ENCODE assay signal across 15 cellular contexts in genomic region chr17:27525836-27526235, GRCh38.
DNase-seq lines count a peak whose midpoint lies in the region; ATAC-seq, FAIRE-seq and TF ChIP-seq lines count a peak whose summit lies in the region.
"Had no signal": no experiment of that assay in that cellular context is flagged by ENCODE, and none has a peak within 500 bp of the region (broad histone marks: within the 10 kb centered on the region; RNA-seq: fewer than 3 reads in every experiment).

No MANE protein-coding gene starts in this region.

- no peak for FAIRE-seq in K562 (lab: Jason Lieb, UNC)

- no peak overlapping the region for H2BK12ac ChIP-seq in H9 (ENCODE audit: insufficient read length, low read depth, low read length)

- no peaks in the 10 kb centered on the region for H3K9me1 ChIP-seq in K562 (ENCODE audit: control insufficient read depth, insufficient read depth, low read length)

- H3K36me3 ChIP-seq in K562 (ENCODE audit: control insufficient read depth, insufficient read depth, low read length) (no peaks in the 10 kb centered on the region), smooth muscle cell (ENCODE audit: low read depth) (no peaks in the 10 kb centered on the region)
- H3K36me3 ChIP-seq: BE2C had no signal

- H3K4me2 ChIP-seq in H9 (ENCODE audit: insufficient read depth, insufficient read length, low read length) (no peak overlapping the region), K562 (ENCODE audit: insufficient read depth, low read length) (no peak overlapping the region), smooth muscle cell (peak overlapping the region; percentile 66)

- H2AK5ac ChIP-seq in H9 (ENCODE audit: insufficient read length, low read length) = no peak overlapping the region

- no peak overlapping the region for H2BK15ac ChIP-seq in H9 (ENCODE audit: low read depth, low read length)

- no peak overlapping the region for H2AFZ ChIP-seq in H9 (ENCODE audit: low read length)
- no peak overlapping the region for H2AFZ ChIP-seq in K562 (ENCODE audit: low read depth, low read length)
- H2AFZ ChIP-seq in smooth muscle cell (ENCODE audit: low read depth) = no peak overlapping the region

- H3K27me3 ChIP-seq in H9 (ENCODE audit: insufficient read depth, low read length) = no peaks in the 10 kb centered on the region
- H3K27me3 ChIP-seq in K562 (ENCODE audit: control insufficient read depth in 2 of 2, insufficient read depth in 2 of 2, low read length in 2 of 2) = no peaks in the 10 kb centered on the region
- H3K27me3 ChIP-seq in smooth muscle cell (ENCODE audit: low read depth) = no peaks in the 10 kb centered on the region
- H3K27me3 ChIP-seq: BE2C had no signal

- H4K5ac ChIP-seq in H9 (ENCODE audit: insufficient read length, low read depth, low read length) = no peak overlapping the region

- no peak overlapping the region for H3K14ac ChIP-seq in H9 (ENCODE audit: insufficient read depth, low read length)

- peaks cover 20% of the 10 kb centered on the region for H3F3A ChIP-seq in smooth muscle cell (ENCODE audit: low read depth)

- H3K9ac ChIP-seq in H9 (ENCODE audit: extremely low read depth, insufficient read length, low read length) (no peak overlapping the region), K562 (ENCODE audit: insufficient read depth in 1 of 2, low read depth in 2 of 2, low read length in 2 of 2) (peak overlapping the region in 1 of 2 experiments; percentile 39; a peak in 1 of 4 replicates), smooth muscle cell (ENCODE audit: low read depth) (no peak overlapping the region)

- in situ Hi-C loops in K562 (cut with MboI) = no loop called here

- H3K4me3 ChIP-seq in K562 = no peak overlapping the region
- no peak overlapping the region for H3K4me3 ChIP-seq in smooth muscle cell

- H3T11ph ChIP-seq in H9 (ENCODE audit: low read length) = no peak overlapping the region

- H4K8ac ChIP-seq in H9 (replicated peaks; ENCODE audit: insufficient read length, low read depth, low read length) = no peak overlapping the region

- intact Hi-C loops in K562 (cut with micrococcal nuclease) = no loop called here

- no peak overlapping the region for H4K91ac ChIP-seq in H9 (ENCODE audit: insufficient read length, low read depth, low read length)

- H3K27ac Mint-ChIP-seq in T-helper 1 cell treated with Interleukin-12 subunit alpha and Interleukin-12 subunit beta and Interleukin-4 antibody, amounts not matched to agents 30 μg/mL and 1 μg/mL, for 36 hours = peak overlapping the region; percentile 49
- H3K27ac Mint-ChIP-seq in H9 (peak overlapping the region; percentile 25 to 58 (median 53); a peak in 1 of 7 replicates), glutamatergic neuron (ENCODE audit: unreplicated experiment) (no peak overlapping the region)
- H3K27ac Mint-ChIP-seq: CD8-positive, alpha-beta T cell had no signal

- H3K79me1 ChIP-seq in H9 (ENCODE audit: insufficient read depth, low read depth, low read length, poor library complexity, severe bottlenecking) = no peaks in the 10 kb centered on the region

- H3K56ac ChIP-seq in H9 (ENCODE audit: insufficient read length, low read depth, low read length) = no peak overlapping the region

- H4K20me1 ChIP-seq in H9 (ENCODE audit: control insufficient read depth, insufficient read depth, insufficient read length) (no peaks in the 10 kb centered on the region), K562 (replicated peaks; ENCODE audit: control insufficient read depth, insufficient read depth, low read length) (no peaks in the 10 kb centered on the region), smooth muscle cell (ENCODE audit: low read depth) (peaks cover 85% of the 10 kb centered on the region)

- no peak for TF ChIP-seq EP300 in K562 (IDR thresholded peaks at IDR 0.05; ENCODE audit: low read length)

- H2BK5ac ChIP-seq in H9 (ENCODE audit: insufficient read length, low read length) = no peak overlapping the region

- peaks cover 21% of the 10 kb centered on the region; the same call in 1 of the 2 replicates for H3K4me1 ChIP-seq in H9 (ENCODE audit: insufficient read depth, low read length)
- H3K4me1 ChIP-seq in K562 (replicated peaks in 1 of 2; ENCODE audit: control insufficient read depth in 2 of 2, insufficient read depth in 2 of 2, low read length in 2 of 2) = peaks cover 24 to 76% of the 10 kb centered on the region in 2 experiments
- peaks cover 54% of the 10 kb centered on the region for H3K4me1 ChIP-seq in smooth muscle cell (ENCODE audit: low read depth)
- H3K4me1 ChIP-seq: BE2C had no signal

- TF ChIP-seq CTCF in H9 (conservative IDR thresholded peaks at IDR 0.05) (no peak), K562 (IDR thresholded peaks at IDR 0.05 in 2 of 3, conservative IDR thresholded peaks at IDR 0.05 in 1 of 3; ENCODE audit: insufficient read depth in 2 of 3, low read depth in 1 of 3, low read length in 3 of 3) (no peak), smooth muscle cell (IDR thresholded peaks at IDR 0.05; ENCODE audit: borderline replicate concordance, insufficient read depth, poor library complexity, severe bottlenecking) (no peak), glutamatergic neuron (IDR thresholded peaks at IDR 0.05; ENCODE audit: partially characterized antibody, unreplicated experiment) (no peak)

- H3K9me3 ChIP-seq in H9 (ENCODE audit: control insufficient read depth, low read depth, low read length) (no peaks in the 10 kb centered on the region), K562 (replicated peaks; ENCODE audit: control insufficient read depth, insufficient read depth, low read depth, low read length) (no peaks in the 10 kb centered on the region), smooth muscle cell (replicated peaks; ENCODE audit: low read depth) (no peaks in the 10 kb centered on the region)
- H3K9me3 ChIP-seq: BE2C had no signal

- H3K79me2 ChIP-seq in H9 (ENCODE audit: insufficient read depth, low read length) (peaks cover 9% of the 10 kb centered on the region; the same call in 1 of the 2 replicates), K562 (ENCODE audit: control insufficient read depth, insufficient read depth, low read length) (peaks cover 81% of the 10 kb centered on the region), smooth muscle cell (ENCODE audit: low read depth) (peaks cover 99% of the 10 kb centered on the region)

- no peaks in the 10 kb centered on the region for H3K27me3 Mint-ChIP-seq in T-helper 1 cell treated with Interleukin-12 subunit alpha and Interleukin-12 subunit beta and Interleukin-4 antibody, amounts not matched to agents 30 μg/mL and 1 μg/mL, for 36 hours (ENCODE audit: low read depth)
- H3K27me3 Mint-ChIP-seq in H9 (ENCODE audit: low read depth) = no peaks in the 10 kb centered on the region
- H3K27me3 Mint-ChIP-seq in glutamatergic neuron (ENCODE audit: unreplicated experiment) = peaks cover 4% of the 10 kb centered on the region

- no peak overlapping the region for H3K23ac ChIP-seq in H9 (ENCODE audit: insufficient read length, low read depth, low read length)

- H3K9me3 Mint-ChIP-seq in T-helper 1 cell treated with Interleukin-12 subunit alpha and Interleukin-12 subunit beta and Interleukin-4 antibody, amounts not matched to agents 30 μg/mL and 1 μg/mL, for 36 hours = no peaks in the 10 kb centered on the region
- H3K9me3 Mint-ChIP-seq in H9 (no peaks in the 10 kb centered on the region), glutamatergic neuron (ENCODE audit: unreplicated experiment) (peaks cover 3% of the 10 kb centered on the region)
- H3K9me3 Mint-ChIP-seq: CD8-positive, alpha-beta T cell had no signal

- no peak overlapping the region for H2BK120ac ChIP-seq in H9 (ENCODE audit: low read depth, low read length, poor library complexity, severe bottlenecking)

- H3K23me2 ChIP-seq in H9 (ENCODE audit: insufficient read length, low read depth, low read length, poor library complexity, severe bottlenecking) = no peaks in the 10 kb centered on the region

- no peak overlapping the region for H3K18ac ChIP-seq in H9 (ENCODE audit: insufficient read length, low read depth, low read length)

- H3K4me3 Mint-ChIP-seq in T-helper 1 cell treated with Interleukin-12 subunit alpha and Interleukin-12 subunit beta and Interleukin-4 antibody, amounts not matched to agents 30 μg/mL and 1 μg/mL, for 36 hours = no peak overlapping the region
- H3K4me3 Mint-ChIP-seq in H9 (no peak overlapping the region), glutamatergic neuron (ENCODE audit: unreplicated experiment) (no peak overlapping the region)
- H3K4me3 Mint-ChIP-seq: CD8-positive, alpha-beta T cell had no signal

- CTCF ChIA-PET in K562 (lab: Yijun Ruan, JAX; ENCODE audit: low intra/inter-chr PET ratio) = no interaction called here

- peaks cover 74% of the 10 kb centered on the region for H3K4me1 Mint-ChIP-seq in T-helper 1 cell treated with Interleukin-12 subunit alpha and Interleukin-12 subunit beta and Interleukin-4 antibody, amounts not matched to agents 30 μg/mL and 1 μg/mL, for 36 hours (ENCODE audit: low read depth)
- peaks cover 65 to 73% of the 10 kb centered on the region in 2 experiments for H3K4me1 Mint-ChIP-seq in H9
- peaks cover 43% of the 10 kb centered on the region for H3K4me1 Mint-ChIP-seq in glutamatergic neuron (ENCODE audit: low read depth, unreplicated experiment)

- POLR2A ChIA-PET in K562 (lab: Yijun Ruan, JAX) = interaction anchor here (0.7 to 1.2 kb wide), 3 partner anchors 9 to 67 kb away, joined by 3 to 5 read pairs (median 4); no protein-coding TSS in a partner anchor

- no TSS peak for BruUV-seq in K562 (replicated peaks; lab: Mats Ljungman, UMichigan)

- no peak overlapping the region for H3K27ac ChIP-seq in H9 (ENCODE audit: insufficient read length, low read depth, low read length)
- H3K27ac ChIP-seq in K562 (ENCODE audit: extremely low read depth, low read depth, low read length) = peak overlapping the region; percentile 58; the same call in 1 of the 3 replicates
- peak overlapping the region; percentile 5 for H3K27ac ChIP-seq in smooth muscle cell (ENCODE audit: low read depth)
- H3K27ac ChIP-seq: 22Rv1 had no signal

- H2BK20ac ChIP-seq in H9 (ENCODE audit: low read depth, low read length, poor library complexity, severe bottlenecking) = no peak overlapping the region

- no CpG with 5 or more reads among the region's 2 CpGs for WGBS in H9 (ENCODE audit: extremely low coverage, insufficient read length, low lambda C conversion rate)
- WGBS in K562 (ENCODE audit: insufficient coverage, low coverage, missing lambda C conversion rate) = 69% methylated on average over 2 of the region's 2 CpGs
- WGBS in smooth muscle cell (ENCODE audit: low lambda C conversion rate) = 93% methylated on average over 2 of the region's 2 CpGs

- no peak for DNase-seq in T-helper 1 cell
- no peak for DNase-seq in H9
- DNase-seq in K562 (ENCODE audit: extremely low read depth in 1 of 4, low spot score in 3 of 4) = no peak
- DNase-seq in smooth muscle cell (lab: John Stamatoyannopoulos, UW; ENCODE audit: unreplicated experiment) = no peak
- DNase-seq in glutamatergic neuron = no peak
- DNase-seq in ureter (ENCODE audit: low spot score) = no peak
- DNase-seq: BE2C; CD8-positive, alpha-beta T cell; NCI-H187 treated with DMSO at 0.1 percent for 48 hours; NCI-H2171 treated with DMSO at 0.1 percent for 48 hours; NCI-H446 treated with DMSO at 0.1 percent for 48 hours had no signal

- ATAC-seq in K562 (no peak), GM18505 (IDR thresholded peaks at IDR 0.05; ENCODE audit: unreplicated experiment) (no peak)
- ATAC-seq: HCT116 had no signal

- TF ChIP-seq POLR2A in K562 (conservative IDR thresholded peaks at IDR 0.05) (no peak), GM18505 (IDR thresholded peaks at IDR 0.05; ENCODE audit: borderline replicate concordance, extremely low read depth, insufficient read depth, insufficient read length) (no peak)

- TF ChIP-seq RAD21 in K562 (CRISPR knock-in tag; conservative IDR thresholded peaks at IDR 0.05 in 1 of 2, IDR thresholded peaks at IDR 0.05 in 1 of 2) = no peak

- H3K36me3 Mint-ChIP-seq in T-helper 1 cell treated with Interleukin-12 subunit alpha and Interleukin-12 subunit beta and Interleukin-4 antibody, amounts not matched to agents 30 μg/mL and 1 μg/mL, for 36 hours (ENCODE audit: low read depth) = peaks cover 19% of the 10 kb centered on the region
- H3K36me3 Mint-ChIP-seq in H9 (ENCODE audit: insufficient read depth in 1 of 3, low read depth in 3 of 3) (no peaks in the 10 kb centered on the region), glutamatergic neuron (ENCODE audit: unreplicated experiment) (no peaks in the 10 kb centered on the region)
- H3K36me3 Mint-ChIP-seq: CD8-positive, alpha-beta T cell had no signal

- no peak overlapping the region for H3K4ac ChIP-seq in H9 (ENCODE audit: low read depth, low read length)
